In genomic region chr11:47264119-47264915, GRCh38 we compare ENCODE assay signal across 1 cellular context.
TF ChIP-seq lines count a peak whose summit lies in the region.

No MANE protein-coding gene starts in this region.

TF ChIP-seq in endothelial cell of umbilical vein, 7 proteins besides CTCF, POLR2A, EP300 and RAD21:
- TF ChIP-seq GATA2 (IDR thresholded peaks at IDR 0.05; ENCODE audit: insufficient read depth, insufficient read length, low read depth, low read length), result no peak
- TF ChIP-seq MAX (IDR thresholded peaks at IDR 0.05; ENCODE audit: insufficient read depth, insufficient read length), result no peak
- no peak for TF ChIP-seq JUN (IDR thresholded peaks at IDR 0.05; ENCODE audit: borderline replicate concordance, insufficient read depth, insufficient read length, low read depth)
- TF ChIP-seq MYC (IDR thresholded peaks at IDR 0.05; ENCODE audit: low read depth, low read length), result no peak
- TF ChIP-seq EZH2 (IDR thresholded peaks at IDR 0.05; ENCODE audit: borderline replicate concordance, low read depth, low read length, severe bottlenecking), result no peak
- no peak for TF ChIP-seq POLR2AphosphoS5 (IDR thresholded peaks at IDR 0.05; ENCODE audit: insufficient read depth, low read depth, low read length)
- TF ChIP-seq FOS (IDR thresholded peaks at IDR 0.05; ENCODE audit: borderline replicate concordance, insufficient read depth, low read length), result no peak
